12 cellular contexts compared by ENCODE assay signal in the genomic region with DNA sequence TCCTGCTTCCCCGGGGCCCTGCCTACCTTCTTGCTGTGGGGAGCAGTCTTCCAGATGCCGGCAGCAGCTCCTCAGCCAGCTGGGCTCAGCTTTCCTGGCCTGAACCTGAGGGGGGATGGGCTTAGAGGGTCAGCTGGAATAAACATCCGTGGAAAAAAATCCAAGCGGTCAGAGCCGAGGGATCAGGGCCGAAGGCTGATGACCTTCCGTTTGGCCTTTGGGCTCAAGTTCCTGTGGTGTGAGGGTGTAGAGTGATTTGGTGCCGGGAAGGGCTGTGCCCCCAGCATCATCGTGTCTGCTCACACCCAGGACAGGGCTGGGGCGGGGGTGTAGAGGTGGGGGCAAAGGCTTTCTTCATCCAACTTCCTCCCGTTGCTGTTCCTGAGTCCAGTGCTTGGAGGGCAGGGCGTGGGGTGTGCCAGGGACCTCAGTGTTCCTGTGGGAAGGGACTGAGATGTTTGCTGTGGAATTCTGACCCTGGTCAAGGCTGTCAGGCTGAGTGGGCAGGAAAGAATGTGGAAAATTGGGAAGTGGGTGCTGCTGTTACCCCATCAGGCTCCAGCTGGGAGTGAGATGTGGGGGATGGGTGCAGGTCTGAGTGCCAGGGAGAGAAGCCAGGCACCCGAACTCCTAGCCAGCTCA. TPM values are rescaled to one million over a fixed set of nuclear protein-coding genes. Genes with fewer than 3 reads are reported as not detected.
A peak's percentile ranks its signal among the peaks of the same experiment; 100 is the strongest.
DNase-seq lines count a peak whose midpoint lies in the region; ATAC-seq and TF ChIP-seq lines count a peak whose summit lies in the region.
"Had no signal": no experiment of that assay in that cellular context is flagged by ENCODE, and none has a peak within 500 bp of the region (broad histone marks: within the 10 kb centered on the region; RNA-seq: fewer than 3 reads in every experiment).

No MANE protein-coding gene starts in this region.

- H3K79me2 ChIP-seq in GM23248 (ENCODE audit: insufficient read depth) = peaks cover 29% of the 10 kb centered on the region

- TF ChIP-seq CTCF in body of pancreas (IDR thresholded peaks at IDR 0.05) (no peak), left lung (IDR thresholded peaks at IDR 0.05) (no peak)

- no peak for DNase-seq in GM23248
- peak in 2 of 4 donors; percentile 20 to 34 for DNase-seq in body of pancreas
- no peak for DNase-seq in left lung
- no peak for DNase-seq in UCSD-AML1 (lab: John Stamatoyannopoulos, UW; ENCODE audit: unreplicated experiment)
- DNase-seq: activated naive CD4-positive, alpha-beta T cell treated with anti-CD3 and anti-CD28 coated beads for 36 hours; foreskin melanocyte; NCI-H774 had no signal

- H3K4me3 Mint-ChIP-seq in stimulated activated memory B cell treated with anti-CD40 and anti-IgM and Interleukin-4, amounts not matched to agents 10 μg/mL and 1 μg/mL and 100 μg/mL, for 72 hours = peak overlapping the region; percentile 24
- H3K4me3 Mint-ChIP-seq: activated naive CD4-positive, alpha-beta T cell treated with anti-CD3 and anti-CD28 coated beads for 36 hours had no signal

- WGBS in GM23248 (ENCODE audit: low coverage in 1 of 2, low lambda C conversion rate in 2 of 2, missing lambda C conversion rate in 2 of 2), 2 experiments = 46 to 48% methylated on average over 13 of the region's 13 CpGs
- 58 to 64% methylated on average over 4 to 13 of the region's 13 CpGs for WGBS in body of pancreas, 2 donors

- peaks cover 5% of the 10 kb centered on the region for H3K27me3 Mint-ChIP-seq in stimulated activated memory B cell treated with anti-CD40 and anti-IgM and Interleukin-4, amounts not matched to agents 10 μg/mL and 1 μg/mL and 100 μg/mL, for 72 hours

- no peaks in the 10 kb centered on the region for H3K9me3 ChIP-seq in GM23248 (ENCODE audit: low read depth)
- no peaks in the 10 kb centered on the region for H3K9me3 ChIP-seq in body of pancreas
- no peaks in the 10 kb centered on the region for H3K9me3 ChIP-seq in left lung

- H3K4me3 ChIP-seq in GM23248 = 0 out of 2 replicates have a peak overlapping the region, but pooled peaks have one; percentile 5
- no peak overlapping the region for H3K4me3 ChIP-seq in body of pancreas
- H3K4me3 ChIP-seq in left lung = no peak overlapping the region

- peaks cover 46% of the 10 kb centered on the region for H3K4me1 Mint-ChIP-seq in stimulated activated memory B cell treated with anti-CD40 and anti-IgM and Interleukin-4, amounts not matched to agents 10 μg/mL and 1 μg/mL and 100 μg/mL, for 72 hours

- H3K36me3 Mint-ChIP-seq in stimulated activated memory B cell treated with anti-CD40 and anti-IgM and Interleukin-4, amounts not matched to agents 10 μg/mL and 1 μg/mL and 100 μg/mL, for 72 hours = peaks cover 17% of the 10 kb centered on the region

- no peaks in the 10 kb centered on the region for H3K9me3 Mint-ChIP-seq in stimulated activated memory B cell treated with anti-CD40 and anti-IgM and Interleukin-4, amounts not matched to agents 10 μg/mL and 1 μg/mL and 100 μg/mL, for 72 hours
- H3K9me3 Mint-ChIP-seq: activated naive CD4-positive, alpha-beta T cell treated with anti-CD3 and anti-CD28 coated beads for 36 hours had no signal

- no peaks in the 10 kb centered on the region; the same call in 1 of the 2 replicates for H4K20me1 ChIP-seq in GM23248 (ENCODE audit: insufficient read depth)

- peak overlapping the region; percentile 57 for H3K27ac ChIP-seq in GM23248
- peak overlapping the region in 1 of 4 donors; percentile 46 for H3K27ac ChIP-seq in body of pancreas
- peak overlapping the region; percentile 64 to 70 for H3K27ac ChIP-seq in left lung

- intact Hi-C loops in body of pancreas (cut with DNase I) (loop anchor here (5.0 kb wide), 2 partner anchors 40 to 55 kb away; no protein-coding TSS in a partner anchor), left lung (cut with DNase I) (loop anchor here in 1 of 2 donors (2.0 kb wide), 1 partner anchor 55 kb away; no protein-coding TSS in a partner anchor)

- H3K27me3 ChIP-seq in GM23248 (replicated peaks; ENCODE audit: insufficient read depth) (no peaks in the 10 kb centered on the region), body of pancreas (no peaks in the 10 kb centered on the region), left lung (peaks cover 0 to 5% of the 10 kb centered on the region in 2 donors)

- H3K9me2 ChIP-seq in GM23248 (ENCODE audit: insufficient read depth) = no peaks in the 10 kb centered on the region

- in situ Hi-C loops in GM23248 (cut with MboI) = no loop called here

- peak overlapping the region; percentile 70 for H3K27ac Mint-ChIP-seq in stimulated activated memory B cell treated with anti-CD40 and anti-IgM and Interleukin-4, amounts not matched to agents 10 μg/mL and 1 μg/mL and 100 μg/mL, for 72 hours
- H3K27ac Mint-ChIP-seq: activated naive CD4-positive, alpha-beta T cell treated with anti-CD3 and anti-CD28 coated beads for 36 hours had no signal

- H3K4me1 ChIP-seq in GM23248 (ENCODE audit: insufficient read depth) (peaks cover 24% of the 10 kb centered on the region), body of pancreas (no peaks in the 10 kb centered on the region), left lung (peaks cover 29 to 31% of the 10 kb centered on the region in 2 donors)

- H2AFZ ChIP-seq in GM23248 = no peak overlapping the region

- peak overlapping the region; percentile 49 for H3K4me2 ChIP-seq in GM23248 (ENCODE audit: unreplicated experiment)

- H3K36me3 ChIP-seq in GM23248 (ENCODE audit: low read depth) (peaks cover 7% of the 10 kb centered on the region), body of pancreas (replicated peaks in 1 of 2; ENCODE audit: insufficient read depth in 1 of 2, low read depth in 2 of 2) (peaks cover 0 to 4% of the 10 kb centered on the region in 2 donors), left lung (peaks cover 0 to 30% of the 10 kb centered on the region in 2 donors)

- H3K9ac ChIP-seq in GM23248 = peak overlapping the region; percentile 43

- ATAC-seq in body of pancreas (peak; percentile 38), left lung (peak; percentile 8), GM18520 (IDR thresholded peaks at IDR 0.05; ENCODE audit: unreplicated experiment) (no peak), GM18502 (IDR thresholded peaks at IDR 0.05; ENCODE audit: poor library complexity, unreplicated experiment) (no peak), HG02970 (IDR thresholded peaks at IDR 0.05; ENCODE audit: low FRiP score, unreplicated experiment) (no peak)
- no peak for ATAC-seq in stimulated activated memory B cell treated with anti-CD40 and anti-IgM and Interleukin-4, amounts not matched to agents 10 μg/mL and 1 μg/mL and 100 μg/mL, for 72 hours

- no peak for TF ChIP-seq POLR2A in body of pancreas (IDR thresholded peaks at IDR 0.05)

- H3F3A ChIP-seq in GM23248 (ENCODE audit: insufficient read depth) = peaks cover 18% of the 10 kb centered on the region

RNA-seq across cellular contexts. Expression of gene SMIM41, which starts 2.6 kb away (rescaled TPM):
- not detected in 2 replicates for total RNA-seq in GM23248 (2014; rRNA removed; shearing (Covaris generic))
- not detected in 2 replicates for polyA plus RNA-seq in GM23248 (2016; fragmentation: Nextera tagmentation; extraction: Ambion mirVana)
- total RNA-seq in body of pancreas (under 1 TPM; 0.26 to 0.66 TPM), left lung (1 to 10 TPM in 1 of 2 donors, under 1 TPM in 1; 0.47 to 4.5 TPM)
- total RNA-seq: activated naive CD4-positive, alpha-beta T cell treated with anti-CD3 and anti-CD28 coated beads for 36 hours; Daoy had no signal

RNA-seq across cellular contexts. Expression of gene ATG101, which starts 12.4 kb away (rescaled TPM):
- total RNA-seq in GM23248 (2014; rRNA removed; shearing (Covaris generic)) = 113 and 139 TPM in 2 replicates
- polyA plus RNA-seq in GM23248 (2016; fragmentation: Nextera tagmentation; extraction: Ambion mirVana) = 77.3 and 77.9 TPM in 2 replicates
- total RNA-seq in body of pancreas (10 to 100 TPM; 25.7 to 25.9 TPM), left lung (10 to 100 TPM; 35.7 to 42.4 TPM)

RNA-seq across cellular contexts. Expression of gene NR4A1, which starts 30.9 kb away (rescaled TPM):
- total RNA-seq in GM23248 (2014; rRNA removed; shearing (Covaris generic)) = 12.5 and 13.1 TPM in 2 replicates
- 10.2 and 11.1 TPM in 2 replicates for polyA plus RNA-seq in GM23248 (2016; fragmentation: Nextera tagmentation; extraction: Ambion mirVana)
- total RNA-seq in body of pancreas (100 to 1,000 TPM in 1 of 2 donors, 10 to 100 TPM in 1; 36.6 to 253 TPM), left lung (100 to 1,000 TPM in 1 of 2 donors, 10 to 100 TPM in 1; 36.4 to 165 TPM)

Comparison
In these comparisons a context has a peak if more than half of its experiments do, and no peak if none do; other contexts are left out.
1. ATAC-seq: peak in body of pancreas (single experiment) and left lung (single experiment); none in stimulated activated memory B cell treated with anti-CD40 and anti-IgM and Interleukin-4, amounts not matched to agents 10 μg/mL and 1 μg/mL and 100 μg/mL, for 72 hours (single experiment), GM18520 (single experiment), GM18502 (single experiment) and HG02970 (single experiment).